Comparison of ENCODE assay signal across 14 cellular contexts in the genomic region with DNA sequence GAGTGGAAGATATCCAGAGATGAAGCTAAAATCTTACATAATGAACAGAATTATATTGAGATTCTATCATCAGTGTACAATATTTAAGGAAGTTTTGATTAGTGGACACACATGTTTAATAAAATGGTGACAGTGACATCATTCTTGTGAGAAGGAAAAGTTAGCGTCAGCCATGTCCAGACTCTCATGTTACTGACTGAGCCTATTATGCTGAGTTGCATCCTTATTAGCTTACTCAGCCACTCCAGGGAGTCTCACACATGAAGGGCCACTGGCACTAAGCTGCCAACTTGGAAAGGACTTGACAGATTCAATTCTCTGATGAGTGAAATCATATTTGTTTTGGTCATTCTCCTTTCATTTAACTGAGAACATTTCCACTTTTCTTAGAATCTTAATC.
A peak's percentile ranks its signal among the peaks of the same experiment; 100 is the strongest.
DNase-seq lines count a peak whose midpoint lies in the region; ATAC-seq and TF ChIP-seq lines count a peak whose summit lies in the region.
"Had no signal": no experiment of that assay in that cellular context is flagged by ENCODE, and none has a peak within 500 bp of the region (broad histone marks: within the 10 kb centered on the region; RNA-seq: fewer than 3 reads in every experiment).

No MANE protein-coding gene starts in this region.

- CTCF ChIA-PET in HCT116 (lab: Charles Lee): no interaction called here

- no peaks in the 10 kb centered on the region for H3K27me3 Mint-ChIP-seq in stimulated activated naive B cell treated with anti-CD40 and anti-IgM and Interleukin-4, amounts not matched to agents 10 μg/mL and 1 μg/mL and 100 μg/mL, for 72 hours
- H3K27me3 Mint-ChIP-seq: central memory CD8-positive, alpha-beta T cell had no signal

- 80 to 88% methylated on average over 1 of the region's 1 CpG for WGBS in transverse colon (ENCODE audit: low coverage in 1 of 2), 2 donors

- H3K4me3 ChIP-seq in HCT116 (replicated peaks in 1 of 2; ENCODE audit: low read depth in 1 of 2, low read length in 2 of 2) (no peak overlapping the region), transverse colon (no peak overlapping the region)
- H3K4me3 ChIP-seq: right lobe of liver had no signal

- intact Hi-C loops in HCT116 (cut with micrococcal nuclease): no loop called here
- intact Hi-C loops in transverse colon (cut with DNase I; ENCODE audit: low total_unique reads): no loop called here

- no peaks in the 10 kb centered on the region for H3K27me3 ChIP-seq in HCT116 (ENCODE audit: insufficient read depth, low read length)
- no peaks in the 10 kb centered on the region for H3K27me3 ChIP-seq in transverse colon
- H3K27me3 ChIP-seq: right lobe of liver had no signal

- H3K4me1 ChIP-seq in HCT116 (ENCODE audit: control insufficient read depth in 1 of 2, insufficient read depth in 2 of 2, low read length in 2 of 2) (peaks cover 0 to 8% of the 10 kb centered on the region in 2 experiments; a peak in 1 of 4 replicates), transverse colon (no peaks in the 10 kb centered on the region)
- H3K4me1 ChIP-seq: right lobe of liver had no signal

- H2AFZ ChIP-seq in HCT116 (ENCODE audit: low read depth, low read length, poor library complexity, severe bottlenecking): peak overlapping the region; percentile 56

- RAD21 ChIA-PET in HCT116 (lab: Charles Lee; ENCODE audit: low non-redundant PET in 1 of 2, low total read pairs in 2 of 2, uncharacterized antibody in 2 of 2, unreplicated experiment in 2 of 2): no interaction called here

- H3K27ac Mint-ChIP-seq in stimulated activated naive B cell treated with anti-CD40 and anti-IgM and Interleukin-4, amounts not matched to agents 10 μg/mL and 1 μg/mL and 100 μg/mL, for 72 hours: peak overlapping the region; percentile 14
- H3K27ac Mint-ChIP-seq: activated CD4-positive, alpha-beta memory T cell treated with anti-CD3 and anti-CD28 coated beads, Interleukin-2, amount 10 ng/mL, durations not matched to agents 7 days and 5 days; naive thymus-derived CD4-positive, alpha-beta T cell had no signal

- no peak for ATAC-seq in HCT116
- ATAC-seq in stimulated activated naive B cell treated with anti-CD40 and anti-IgM and Interleukin-4, amounts not matched to agents 10 μg/mL and 1 μg/mL and 100 μg/mL, for 72 hours (replicated peaks): no peak
- no peak for ATAC-seq in HG02981 (IDR thresholded peaks at IDR 0.05; ENCODE audit: unreplicated experiment)
- ATAC-seq: naive thymus-derived CD4-positive, alpha-beta T cell; PC-3; right lobe of liver had no signal

- POLR2A ChIA-PET in HCT116 (lab: Charles Lee): no interaction called here

- DNase-seq in HCT116 (ENCODE audit: low read depth, low spot score): peak; percentile 18
- peak; percentile 62 for DNase-seq in NCI-H69 (lab: John Stamatoyannopoulos, UW)
- DNase-seq in fibroblast of gingiva (ENCODE audit: low read depth): peak; percentile 58
- DNase-seq in stimulated activated naive B cell treated with anti-CD40 and anti-IgM and Interleukin-4, amounts not matched to agents 10 μg/mL and 1 μg/mL and 100 μg/mL, for 72 hours: no peak
- DNase-seq in NCI-H1105 treated with DMSO at 0.1 percent for 48 hours (lab: John Stamatoyannopoulos, UW): no peak
- no peak for DNase-seq in transverse colon
- DNase-seq: activated CD4-positive, alpha-beta memory T cell treated with anti-CD3 and anti-CD28 coated beads, Interleukin-2, amount 10 ng/mL, durations not matched to agents 7 days and 5 days; activated gamma-delta T cell treated with Interleukin-2 at 50 U/mL for 16 hours; naive thymus-derived CD4-positive, alpha-beta T cell; NCI-H1694 treated with DMSO at 0.1 percent for 48 hours; PC-3; right lobe of liver had no signal

- TF ChIP-seq EP300 in transverse colon (IDR thresholded peaks at IDR 0.05; ENCODE audit: low read depth): no peak

- no peak overlapping the region for H3K4me2 ChIP-seq in HCT116 (ENCODE audit: low read length)

- BruUV-seq in HCT116 (replicated peaks; lab: Mats Ljungman, UMichigan): no TSS peak

- no peaks in the 10 kb centered on the region for H3K79me2 ChIP-seq in HCT116 (ENCODE audit: insufficient read depth, low read length)

- H3K9me3 ChIP-seq in HCT116 (ENCODE audit: control insufficient read depth in 1 of 2, insufficient read depth in 1 of 2, low read depth in 1 of 2, low read length in 2 of 2): no peaks in the 10 kb centered on the region
- H3K9me3 ChIP-seq in transverse colon: no peaks in the 10 kb centered on the region
- H3K9me3 ChIP-seq: right lobe of liver had no signal

- TF ChIP-seq CTCF in HCT116 (IDR thresholded peaks at IDR 0.05 in 2 of 3, conservative IDR thresholded peaks at IDR 0.05 in 1 of 3; ENCODE audit: borderline replicate concordance in 1 of 3, insufficient read depth in 1 of 3, low read depth in 2 of 3, low read length in 2 of 3) (no peak), transverse colon (IDR thresholded peaks at IDR 0.05) (no peak)

- H3K36me3 ChIP-seq in HCT116 (ENCODE audit: control insufficient read depth in 1 of 2, insufficient read depth in 2 of 2, low read length in 2 of 2) (no peaks in the 10 kb centered on the region), transverse colon (no peaks in the 10 kb centered on the region)
- H3K36me3 ChIP-seq: right lobe of liver had no signal

- no peak overlapping the region for H3K4me3 Mint-ChIP-seq in stimulated activated naive B cell treated with anti-CD40 and anti-IgM and Interleukin-4, amounts not matched to agents 10 μg/mL and 1 μg/mL and 100 μg/mL, for 72 hours
- H3K4me3 Mint-ChIP-seq: activated CD4-positive, alpha-beta memory T cell treated with anti-CD3 and anti-CD28 coated beads, Interleukin-2, amount 10 ng/mL, durations not matched to agents 7 days and 5 days; central memory CD8-positive, alpha-beta T cell; naive thymus-derived CD4-positive, alpha-beta T cell had no signal

- in situ Hi-C loops in transverse colon (cut with MboI; ENCODE audit: low pct_ligation_motif_present in 1 of 4, low pct_unique_long_range_greater_than_20kb in 1 of 4, low sequenced_read_pairs in 3 of 4): no loop called here

- no peak for TF ChIP-seq POLR2A in HCT116 (IDR thresholded peaks at IDR 0.05; ENCODE audit: borderline replicate concordance, extremely low read depth, insufficient read depth, insufficient read length)
- no peak for TF ChIP-seq POLR2A in transverse colon (IDR thresholded peaks at IDR 0.05)

- no peaks in the 10 kb centered on the region for H3K9me2 ChIP-seq in HCT116 (ENCODE audit: insufficient read depth)

- no peaks in the 10 kb centered on the region for H3K9me3 Mint-ChIP-seq in stimulated activated naive B cell treated with anti-CD40 and anti-IgM and Interleukin-4, amounts not matched to agents 10 μg/mL and 1 μg/mL and 100 μg/mL, for 72 hours
- H3K9me3 Mint-ChIP-seq: activated CD4-positive, alpha-beta memory T cell treated with anti-CD3 and anti-CD28 coated beads, Interleukin-2, amount 10 ng/mL, durations not matched to agents 7 days and 5 days; central memory CD8-positive, alpha-beta T cell; naive thymus-derived CD4-positive, alpha-beta T cell had no signal

- H3K9ac ChIP-seq in HCT116 (ENCODE audit: low read length): no peak overlapping the region

- H3K4me1 Mint-ChIP-seq in stimulated activated naive B cell treated with anti-CD40 and anti-IgM and Interleukin-4, amounts not matched to agents 10 μg/mL and 1 μg/mL and 100 μg/mL, for 72 hours: peaks cover 22 to 24% of the 10 kb centered on the region in 2 donors
- H3K4me1 Mint-ChIP-seq: activated CD4-positive, alpha-beta memory T cell treated with anti-CD3 and anti-CD28 coated beads, Interleukin-2, amount 10 ng/mL, durations not matched to agents 7 days and 5 days; central memory CD8-positive, alpha-beta T cell; naive thymus-derived CD4-positive, alpha-beta T cell had no signal

- no peak overlapping the region for H3K27ac ChIP-seq in HCT116 (ENCODE audit: low read depth, low read length)
- H3K27ac ChIP-seq in transverse colon: no peak overlapping the region
- H3K27ac ChIP-seq: right lobe of liver had no signal

- TF ChIP-seq RAD21 in HCT116 (IDR thresholded peaks at IDR 0.05; ENCODE audit: low read depth): no peak

- H4K20me1 ChIP-seq in HCT116 (ENCODE audit: insufficient read depth): no peaks in the 10 kb centered on the region

- peaks cover 25 to 46% of the 10 kb centered on the region in 2 donors for H3K36me3 Mint-ChIP-seq in stimulated activated naive B cell treated with anti-CD40 and anti-IgM and Interleukin-4, amounts not matched to agents 10 μg/mL and 1 μg/mL and 100 μg/mL, for 72 hours
- H3K36me3 Mint-ChIP-seq: naive thymus-derived CD4-positive, alpha-beta T cell had no signal

TF ChIP-seq in HCT116, 20 proteins besides CTCF, POLR2A, EP300 and RAD21 (continues in another document):
- TF ChIP-seq SRF (IDR thresholded peaks at IDR 0.05; ENCODE audit: low read depth) (no peak), ZNF274 (IDR thresholded peaks at IDR 0.05; ENCODE audit: low read depth, low read length) (no peak), FOSL1 (IDR thresholded peaks at IDR 0.05; ENCODE audit: low read depth) (no peak), JUND (IDR thresholded peaks at IDR 0.05) (no peak), ZFX (IDR thresholded peaks at IDR 0.05) (no peak), TCF7L2 (IDR thresholded peaks at IDR 0.05; ENCODE audit: borderline replicate concordance, extremely low read depth, insufficient read depth, insufficient read length) (no peak), SIN3A (IDR thresholded peaks at IDR 0.05; ENCODE audit: low read depth) (no peak), EZH2 (IDR thresholded peaks at IDR 0.05) (no peak), EGR1 (IDR thresholded peaks at IDR 0.05; ENCODE audit: low read depth) (no peak), EZH2phosphoT487 (IDR thresholded peaks at IDR 0.05; ENCODE audit: borderline replicate concordance) (no peak), CBX3 (IDR thresholded peaks at IDR 0.05; ENCODE audit: low read depth) (no peak)
- TF ChIP-seq, protein P1, sequence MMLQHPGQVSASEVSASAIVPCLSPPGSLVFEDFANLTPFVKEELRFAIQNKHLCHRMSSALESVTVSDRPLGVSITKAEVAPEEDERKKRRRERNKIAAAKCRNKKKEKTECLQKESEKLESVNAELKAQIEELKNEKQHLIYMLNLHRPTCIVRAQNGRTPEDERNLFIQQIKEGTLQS (IDR thresholded peaks at IDR 0.05): no peak

Comparison
In these comparisons a context has a peak if more than half of its experiments do, and no peak if none do; other contexts are left out.
1. DNase-seq: peak in HCT116 (single experiment), NCI-H69 (single experiment) and fibroblast of gingiva (single experiment); none in stimulated activated naive B cell treated with anti-CD40 and anti-IgM and Interleukin-4, amounts not matched to agents 10 μg/mL and 1 μg/mL and 100 μg/mL, for 72 hours (single experiment), NCI-H1105 treated with DMSO at 0.1 percent for 48 hours (single experiment) and transverse colon (single experiment).